Comparison of ENCODE assay signal across 18 cellular contexts in genomic region chr7:101273126-101273525, GRCh38. TPM values are rescaled to one million over a fixed set of nuclear protein-coding genes. Genes with fewer than 3 reads are reported as not detected.
DNase-seq lines count a peak whose midpoint lies in the region; ATAC-seq and TF ChIP-seq lines count a peak whose summit lies in the region.
"Had no signal": no experiment of that assay in that cellular context is flagged by ENCODE, and none has a peak within 500 bp of the region (broad histone marks: within the 10 kb centered on the region; RNA-seq: fewer than 3 reads in every experiment).

No MANE protein-coding gene starts in this region.

- TF ChIP-seq CTCF in endodermal cell (conservative IDR thresholded peaks at IDR 0.05), result no peak

- H3K4me1 ChIP-seq in HUES6 (ENCODE audit: control insufficient read depth, insufficient read depth, low read length) (peaks cover 13% of the 10 kb centered on the region), endodermal cell (ENCODE audit: control insufficient read depth, insufficient read depth, low read length) (no peaks in the 10 kb centered on the region), mesodermal cell (ENCODE audit: control insufficient read depth, insufficient read depth, low read length, poor library complexity, severe bottlenecking) (no peaks in the 10 kb centered on the region)

- H3K9ac ChIP-seq in HUES6 (ENCODE audit: low read length) (no peak overlapping the region), endodermal cell (ENCODE audit: extremely low read depth, low read length, poor library complexity, severe bottlenecking) (no peak overlapping the region)
- H3K9ac ChIP-seq: KMS-11 had no signal

- no peak overlapping the region for H3K27ac Mint-ChIP-seq in endodermal cell
- H3K27ac Mint-ChIP-seq: CD14-positive monocyte had no signal

- H3K9me3 ChIP-seq in HUES6 (ENCODE audit: control insufficient read depth, insufficient read depth, low read depth, low read length) (no peaks in the 10 kb centered on the region), endodermal cell (ENCODE audit: control insufficient read depth, low read length) (no peaks in the 10 kb centered on the region), mesodermal cell (ENCODE audit: control insufficient read depth, low read length) (no peaks in the 10 kb centered on the region)

- no peak for ATAC-seq in GM18870 (IDR thresholded peaks at IDR 0.05; ENCODE audit: unreplicated experiment)
- ATAC-seq: HCT116 had no signal

- H3K4me3 Mint-ChIP-seq in endodermal cell, result no peak overlapping the region
- H3K4me3 Mint-ChIP-seq: CD14-positive monocyte had no signal

- H3K27ac ChIP-seq in HUES6 (ENCODE audit: low read depth, low read length) (no peak overlapping the region), endodermal cell (ENCODE audit: low read depth, low read length) (peak overlapping the region; percentile 29), mesodermal cell (ENCODE audit: low read depth, low read length, severe bottlenecking) (peak overlapping the region; percentile 0)
- H3K27ac ChIP-seq: KMS-11 had no signal

- 67 to 75% methylated on average over 4 of the region's 4 CpGs for WGBS in endodermal cell (ENCODE audit: insufficient coverage in 1 of 2, insufficient read length in 1 of 2), 2 experiments
- 66% methylated on average over 4 of the region's 4 CpGs; no CpG with 5 or more reads in 1 of the 2 experiments for WGBS in mesodermal cell (ENCODE audit: insufficient coverage in 2 of 2), 2 experiments

- H3K9me3 Mint-ChIP-seq in endodermal cell, result peaks cover 3% of the 10 kb centered on the region

- DNase-seq in endodermal cell, result no peak
- no peak for DNase-seq in NCI-H2171 (lab: John Stamatoyannopoulos, UW)
- DNase-seq in activated T-cell treated with anti-CD3 and anti-CD28 coated beads, Interleukin-2, amount 50 U/mL, for 48 hours, result no peak
- DNase-seq in SIG-M5 treated with dmso at 0.1 percent for 504 hours (lab: John Stamatoyannopoulos, UW; ENCODE audit: unreplicated experiment), result no peak
- DNase-seq: COR-L47, DMS 273 treated with DMSO at 0.1 percent for 48 hours, NCI-H1417, NCI-H187, NCI-H2107, NCI-H2227 treated with DMSO at 0.1 percent for 48 hours, NCI-H524, SHP77 had no signal

- H3K27me3 ChIP-seq in HUES6 (ENCODE audit: control insufficient read depth, insufficient read depth, low read length) (no peaks in the 10 kb centered on the region), endodermal cell (ENCODE audit: control insufficient read depth, insufficient read depth, low read length, poor library complexity, severe bottlenecking) (no peaks in the 10 kb centered on the region)

- H3K4me1 Mint-ChIP-seq in endodermal cell, result no peaks in the 10 kb centered on the region

- H3K4me3 ChIP-seq in HUES6 (ENCODE audit: low read depth, low read length) (peak overlapping the region; percentile 22; the same call in 1 of the 2 replicates), endodermal cell (ENCODE audit: low read length) (no peak overlapping the region), mesodermal cell (ENCODE audit: extremely low read depth, insufficient read depth, low read length, poor library complexity, severe bottlenecking) (no peak overlapping the region)

- H3K36me3 Mint-ChIP-seq in endodermal cell (ENCODE audit: low read depth), result no peaks in the 10 kb centered on the region
- H3K36me3 Mint-ChIP-seq: CD14-positive monocyte had no signal

- H3K27me3 Mint-ChIP-seq in endodermal cell (ENCODE audit: insufficient read depth), result peaks cover under 1% of the 10 kb centered on the region

- H3K36me3 ChIP-seq in HUES6 (ENCODE audit: control insufficient read depth, insufficient read depth, low read length), result no peaks in the 10 kb centered on the region
- H3K36me3 ChIP-seq in endodermal cell (ENCODE audit: control insufficient read depth, insufficient read depth, low read length), result no peaks in the 10 kb centered on the region
- H3K36me3 ChIP-seq in mesodermal cell (ENCODE audit: control insufficient read depth, insufficient read depth, low read length), result no peaks in the 10 kb centered on the region

RNA-seq across cellular contexts. Expression of gene FIS1, which starts 28.2 kb away (rescaled TPM):
- 100 to 1,000 TPM in 1 of 2 donors, 10 to 100 TPM in 1; 99.9 to 102 TPM for total RNA-seq in endodermal cell
- 102 TPM for polyA plus RNA-seq in endodermal cell (2013, experiment 1 of 2)
- polyA plus RNA-seq in endodermal cell (2013, experiment 2 of 2), result 99.9 TPM
- 145 TPM for polyA plus RNA-seq in mesodermal cell (2013, experiment 1 of 2)
- polyA plus RNA-seq in mesodermal cell (2013, experiment 2 of 2), result 119 TPM

RNA-seq across cellular contexts. Expression of gene CLDN15, which starts 35.5 kb away (rescaled TPM):
- total RNA-seq in endodermal cell, result 1 to 10 TPM; 6.0 to 7.1 TPM
- 6.8 TPM for polyA plus RNA-seq in endodermal cell (2013, experiment 1 of 2)
- 5.3 TPM for polyA plus RNA-seq in endodermal cell (2013, experiment 2 of 2)
- 7.3 TPM for polyA plus RNA-seq in mesodermal cell (2013, experiment 1 of 2)
- 8.0 TPM for polyA plus RNA-seq in mesodermal cell (2013, experiment 2 of 2)
- polyA plus RNA-seq: CD14-positive monocyte had no signal

RNA-seq across cellular contexts. Expression of gene IFT22, which starts 48.5 kb away (rescaled TPM):
- 10 to 100 TPM; 39.0 to 44.0 TPM for total RNA-seq in endodermal cell
- 42.6 TPM for polyA plus RNA-seq in endodermal cell (2013, experiment 1 of 2)
- polyA plus RNA-seq in endodermal cell (2013, experiment 2 of 2), result 41.6 TPM
- 37.1 TPM for polyA plus RNA-seq in mesodermal cell (2013, experiment 1 of 2)
- 33.5 TPM for polyA plus RNA-seq in mesodermal cell (2013, experiment 2 of 2)

RNA-seq across cellular contexts. Expression of gene ZNHIT1, which starts 55.2 kb away (rescaled TPM):
- total RNA-seq in endodermal cell, result 10 to 100 TPM; 56.5 to 61.7 TPM
- polyA plus RNA-seq in endodermal cell (2013, experiment 1 of 2), result 60.0 TPM
- polyA plus RNA-seq in endodermal cell (2013, experiment 2 of 2), result 62.1 TPM
- 101 TPM for polyA plus RNA-seq in mesodermal cell (2013, experiment 1 of 2)
- 79.3 TPM for polyA plus RNA-seq in mesodermal cell (2013, experiment 2 of 2)

RNA-seq across cellular contexts. Expression of gene PLOD3, which starts 55.7 kb away (rescaled TPM):
- 10 to 100 TPM; 53.9 to 65.5 TPM for total RNA-seq in endodermal cell
- 45.3 TPM for polyA plus RNA-seq in endodermal cell (2013, experiment 1 of 2)
- polyA plus RNA-seq in endodermal cell (2013, experiment 2 of 2), result 40.0 TPM
- 103 TPM for polyA plus RNA-seq in mesodermal cell (2013, experiment 1 of 2)
- 85.2 TPM for polyA plus RNA-seq in mesodermal cell (2013, experiment 2 of 2)
